Comparison of ENCODE assay signal across 1 cellular context in the genomic region with DNA sequence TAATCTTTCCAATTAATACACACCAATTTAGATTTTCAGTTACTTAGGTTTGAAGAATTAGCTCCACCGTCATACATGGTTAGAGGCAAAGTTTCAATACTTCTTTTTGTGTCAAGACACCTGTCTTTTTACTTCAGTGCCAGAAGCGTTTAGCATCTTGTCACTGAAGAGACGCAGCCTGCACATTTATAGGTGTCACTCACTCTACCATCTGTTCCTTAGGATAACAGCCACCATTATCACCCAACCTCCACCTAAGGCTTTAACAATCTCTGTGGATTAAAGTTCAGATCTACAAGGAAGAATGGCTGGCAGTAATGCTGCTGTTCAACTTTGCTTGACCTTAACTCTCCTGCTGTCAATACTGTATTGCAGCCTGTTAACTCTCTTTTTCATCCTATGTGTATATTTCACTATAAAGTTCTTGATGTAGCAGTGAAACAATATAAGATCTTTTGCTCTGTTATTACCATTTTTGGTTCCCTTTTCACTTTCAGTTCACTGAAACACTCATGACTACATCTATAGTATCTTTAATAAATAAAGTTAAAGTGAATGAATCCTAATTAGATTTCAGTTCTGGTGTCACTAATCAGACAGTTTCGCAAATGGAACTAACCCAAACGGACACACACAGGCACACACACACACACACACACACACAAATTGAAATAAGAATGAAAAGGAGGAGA.
A peak's percentile ranks its signal among the peaks of the same experiment; 100 is the strongest.
TF ChIP-seq lines count a peak whose summit lies in the region.

No MANE protein-coding gene starts in this region.

TF ChIP-seq in GM12878, 131 proteins besides CTCF, POLR2A, EP300 and RAD21 (continued from another document):
- TF ChIP-seq, protein P1, sequence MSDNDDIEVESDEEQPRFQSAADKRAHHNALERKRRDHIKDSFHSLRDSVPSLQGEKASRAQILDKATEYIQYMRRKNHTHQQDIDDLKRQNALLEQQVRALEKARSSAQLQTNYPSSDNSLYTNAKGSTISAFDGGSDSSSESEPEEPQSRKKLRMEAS (IDR thresholded peaks at IDR 0.05; ENCODE audit: low read depth, low read length): no peak
- no peak for TF ChIP-seq NR2C2 (IDR thresholded peaks at IDR 0.05; ENCODE audit: borderline replicate concordance, control insufficient read depth, insufficient read length, low read depth)
- no peak for TF ChIP-seq ATF7 (IDR thresholded peaks at IDR 0.05; ENCODE audit: low read depth)
- TF ChIP-seq SMARCA5 (IDR thresholded peaks at IDR 0.05): peak; percentile 44; the same call in 1 of the 2 replicates
- TF ChIP-seq HCFC1 (IDR thresholded peaks at IDR 0.05; ENCODE audit: low read length): no peak
- TF ChIP-seq TCF3 (IDR thresholded peaks at IDR 0.05; ENCODE audit: borderline replicate concordance, insufficient read depth, low read depth, low read length): no peak
- no peak for TF ChIP-seq HDGF (IDR thresholded peaks at IDR 0.05)
- no peak for TF ChIP-seq IKZF2 (IDR thresholded peaks at IDR 0.05)
- TF ChIP-seq ETV6 (conservative IDR thresholded peaks at IDR 0.05 in 1 of 2, IDR thresholded peaks at IDR 0.05 in 1 of 2; ENCODE audit: borderline replicate concordance in 1 of 2, low read depth in 1 of 2): no peak
- TF ChIP-seq, protein P2, sequence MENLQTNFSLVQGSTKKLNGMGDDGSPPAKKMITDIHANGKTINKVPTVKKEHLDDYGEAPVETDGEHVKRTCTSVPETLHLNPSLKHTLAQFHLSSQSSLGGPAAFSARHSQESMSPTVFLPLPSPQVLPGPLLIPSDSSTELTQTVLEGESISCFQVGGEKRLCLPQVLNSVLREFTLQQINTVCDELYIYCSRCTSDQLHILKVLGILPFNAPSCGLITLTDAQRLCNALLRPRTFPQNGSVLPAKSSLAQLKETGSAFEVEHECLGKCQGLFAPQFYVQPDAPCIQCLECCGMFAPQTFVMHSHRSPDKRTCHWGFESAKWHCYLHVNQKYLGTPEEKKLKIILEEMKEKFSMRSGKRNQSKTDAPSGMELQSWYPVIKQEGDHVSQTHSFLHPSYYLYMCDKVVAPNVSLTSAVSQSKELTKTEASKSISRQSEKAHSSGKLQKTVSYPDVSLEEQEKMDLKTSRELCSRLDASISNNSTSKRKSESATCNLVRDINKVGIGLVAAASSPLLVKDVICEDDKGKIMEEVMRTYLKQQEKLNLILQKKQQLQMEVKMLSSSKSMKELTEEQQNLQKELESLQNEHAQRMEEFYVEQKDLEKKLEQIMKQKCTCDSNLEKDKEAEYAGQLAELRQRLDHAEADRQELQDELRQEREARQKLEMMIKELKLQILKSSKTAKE (IDR thresholded peaks at IDR 0.05; ENCODE audit: low read depth, poor library complexity, severe bottlenecking): no peak
- TF ChIP-seq, protein P3, sequence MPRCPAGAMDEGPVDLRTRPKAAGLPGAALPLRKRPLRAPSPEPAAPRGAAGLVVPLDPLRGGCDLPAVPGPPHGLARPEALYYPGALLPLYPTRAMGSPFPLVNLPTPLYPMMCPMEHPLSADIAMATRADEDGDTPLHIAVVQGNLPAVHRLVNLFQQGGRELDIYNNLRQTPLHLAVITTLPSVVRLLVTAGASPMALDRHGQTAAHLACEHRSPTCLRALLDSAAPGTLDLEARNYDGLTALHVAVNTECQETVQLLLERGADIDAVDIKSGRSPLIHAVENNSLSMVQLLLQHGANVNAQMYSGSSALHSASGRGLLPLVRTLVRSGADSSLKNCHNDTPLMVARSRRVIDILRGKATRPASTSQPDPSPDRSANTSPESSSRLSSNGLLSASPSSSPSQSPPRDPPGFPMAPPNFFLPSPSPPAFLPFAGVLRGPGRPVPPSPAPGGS (IDR thresholded peaks at IDR 0.05; ENCODE audit: borderline replicate concordance, insufficient read depth, low read depth, low read length, poor library complexity, severe bottlenecking): no peak
- TF ChIP-seq MEF2A (IDR thresholded peaks at IDR 0.05; ENCODE audit: insufficient read depth, low read depth, low read length): no peak
- no peak for TF ChIP-seq CREB1 (IDR thresholded peaks at IDR 0.05; ENCODE audit: low read depth)
- TF ChIP-seq NRF1 (conservative IDR thresholded peaks at IDR 0.05; ENCODE audit: low read depth, low read length): no peak
- no peak for TF ChIP-seq PML (IDR thresholded peaks at IDR 0.05; ENCODE audit: low read length)
- TF ChIP-seq GABPA (IDR thresholded peaks at IDR 0.05; ENCODE audit: low read depth): no peak
- TF ChIP-seq SRF (IDR thresholded peaks at IDR 0.05; ENCODE audit: low read depth in 2 of 2, low read length in 2 of 2): no peak
- no peak for TF ChIP-seq JUND (IDR thresholded peaks at IDR 0.05; ENCODE audit: low read depth, low read length)
- TF ChIP-seq FOXK2 (IDR thresholded peaks at IDR 0.05): no peak
- no peak for TF ChIP-seq STAT1 (conservative IDR thresholded peaks at IDR 0.05)
- TF ChIP-seq, protein P4, sequence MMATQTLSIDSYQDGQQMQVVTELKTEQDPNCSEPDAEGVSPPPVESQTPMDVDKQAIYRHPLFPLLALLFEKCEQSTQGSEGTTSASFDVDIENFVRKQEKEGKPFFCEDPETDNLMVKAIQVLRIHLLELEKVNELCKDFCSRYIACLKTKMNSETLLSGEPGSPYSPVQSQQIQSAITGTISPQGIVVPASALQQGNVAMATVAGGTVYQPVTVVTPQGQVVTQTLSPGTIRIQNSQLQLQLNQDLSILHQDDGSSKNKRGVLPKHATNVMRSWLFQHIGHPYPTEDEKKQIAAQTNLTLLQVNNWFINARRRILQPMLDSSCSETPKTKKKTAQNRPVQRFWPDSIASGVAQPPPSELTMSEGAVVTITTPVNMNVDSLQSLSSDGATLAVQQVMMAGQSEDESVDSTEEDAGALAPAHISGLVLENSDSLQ (IDR thresholded peaks at IDR 0.05): peak; percentile 53
- TF ChIP-seq RUNX3 (IDR thresholded peaks at IDR 0.05; ENCODE audit: low read length): no peak
- TF ChIP-seq POLR2AphosphoS5 (IDR thresholded peaks at IDR 0.05; ENCODE audit: low read length): no peak
- TF ChIP-seq, protein P5, sequence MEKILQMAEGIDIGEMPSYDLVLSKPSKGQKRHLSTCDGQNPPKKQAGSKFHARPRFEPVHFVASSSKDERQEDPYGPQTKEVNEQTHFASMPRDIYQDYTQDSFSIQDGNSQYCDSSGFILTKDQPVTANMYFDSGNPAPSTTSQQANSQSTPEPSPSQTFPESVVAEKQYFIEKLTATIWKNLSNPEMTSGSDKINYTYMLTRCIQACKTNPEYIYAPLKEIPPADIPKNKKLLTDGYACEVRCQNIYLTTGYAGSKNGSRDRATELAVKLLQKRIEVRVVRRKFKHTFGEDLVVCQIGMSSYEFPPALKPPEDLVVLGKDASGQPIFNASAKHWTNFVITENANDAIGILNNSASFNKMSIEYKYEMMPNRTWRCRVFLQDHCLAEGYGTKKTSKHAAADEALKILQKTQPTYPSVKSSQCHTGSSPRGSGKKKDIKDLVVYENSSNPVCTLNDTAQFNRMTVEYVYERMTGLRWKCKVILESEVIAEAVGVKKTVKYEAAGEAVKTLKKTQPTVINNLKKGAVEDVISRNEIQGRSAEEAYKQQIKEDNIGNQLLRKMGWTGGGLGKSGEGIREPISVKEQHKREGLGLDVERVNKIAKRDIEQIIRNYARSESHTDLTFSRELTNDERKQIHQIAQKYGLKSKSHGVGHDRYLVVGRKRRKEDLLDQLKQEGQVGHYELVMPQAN (conservative IDR thresholded peaks at IDR 0.05): no peak
- TF ChIP-seq, protein P6, sequence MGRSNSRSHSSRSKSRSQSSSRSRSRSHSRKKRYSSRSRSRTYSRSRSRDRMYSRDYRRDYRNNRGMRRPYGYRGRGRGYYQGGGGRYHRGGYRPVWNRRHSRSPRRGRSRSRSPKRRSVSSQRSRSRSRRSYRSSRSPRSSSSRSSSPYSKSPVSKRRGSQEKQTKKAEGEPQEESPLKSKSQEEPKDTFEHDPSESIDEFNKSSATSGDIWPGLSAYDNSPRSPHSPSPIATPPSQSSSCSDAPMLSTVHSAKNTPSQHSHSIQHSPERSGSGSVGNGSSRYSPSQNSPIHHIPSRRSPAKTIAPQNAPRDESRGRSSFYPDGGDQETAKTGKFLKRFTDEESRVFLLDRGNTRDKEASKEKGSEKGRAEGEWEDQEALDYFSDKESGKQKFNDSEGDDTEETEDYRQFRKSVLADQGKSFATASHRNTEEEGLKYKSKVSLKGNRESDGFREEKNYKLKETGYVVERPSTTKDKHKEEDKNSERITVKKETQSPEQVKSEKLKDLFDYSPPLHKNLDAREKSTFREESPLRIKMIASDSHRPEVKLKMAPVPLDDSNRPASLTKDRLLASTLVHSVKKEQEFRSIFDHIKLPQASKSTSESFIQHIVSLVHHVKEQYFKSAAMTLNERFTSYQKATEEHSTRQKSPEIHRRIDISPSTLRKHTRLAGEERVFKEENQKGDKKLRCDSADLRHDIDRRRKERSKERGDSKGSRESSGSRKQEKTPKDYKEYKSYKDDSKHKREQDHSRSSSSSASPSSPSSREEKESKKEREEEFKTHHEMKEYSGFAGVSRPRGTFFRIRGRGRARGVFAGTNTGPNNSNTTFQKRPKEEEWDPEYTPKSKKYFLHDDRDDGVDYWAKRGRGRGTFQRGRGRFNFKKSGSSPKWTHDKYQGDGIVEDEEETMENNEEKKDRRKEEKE (IDR thresholded peaks at IDR 0.05): no peak
- peak; percentile 55; the same call in 1 of the 2 replicates for TF ChIP-seq MTA2 (IDR thresholded peaks at IDR 0.05; ENCODE audit: low read depth)
- no peak for TF ChIP-seq IRF4 (IDR thresholded peaks at IDR 0.05; ENCODE audit: low read depth, low read length)
- TF ChIP-seq, protein P7, sequence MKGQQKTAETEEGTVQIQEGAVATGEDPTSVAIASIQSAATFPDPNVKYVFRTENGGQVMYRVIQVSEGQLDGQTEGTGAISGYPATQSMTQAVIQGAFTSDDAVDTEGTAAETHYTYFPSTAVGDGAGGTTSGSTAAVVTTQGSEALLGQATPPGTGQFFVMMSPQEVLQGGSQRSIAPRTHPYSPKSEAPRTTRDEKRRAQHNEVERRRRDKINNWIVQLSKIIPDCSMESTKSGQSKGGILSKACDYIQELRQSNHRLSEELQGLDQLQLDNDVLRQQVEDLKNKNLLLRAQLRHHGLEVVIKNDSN (IDR thresholded peaks at IDR 0.05; ENCODE audit: borderline replicate concordance, extremely low read length, insufficient read depth, low read depth, low read length): no peak
- TF ChIP-seq ZNF24 (IDR thresholded peaks at IDR 0.05): no peak
- TF ChIP-seq, protein P8, sequence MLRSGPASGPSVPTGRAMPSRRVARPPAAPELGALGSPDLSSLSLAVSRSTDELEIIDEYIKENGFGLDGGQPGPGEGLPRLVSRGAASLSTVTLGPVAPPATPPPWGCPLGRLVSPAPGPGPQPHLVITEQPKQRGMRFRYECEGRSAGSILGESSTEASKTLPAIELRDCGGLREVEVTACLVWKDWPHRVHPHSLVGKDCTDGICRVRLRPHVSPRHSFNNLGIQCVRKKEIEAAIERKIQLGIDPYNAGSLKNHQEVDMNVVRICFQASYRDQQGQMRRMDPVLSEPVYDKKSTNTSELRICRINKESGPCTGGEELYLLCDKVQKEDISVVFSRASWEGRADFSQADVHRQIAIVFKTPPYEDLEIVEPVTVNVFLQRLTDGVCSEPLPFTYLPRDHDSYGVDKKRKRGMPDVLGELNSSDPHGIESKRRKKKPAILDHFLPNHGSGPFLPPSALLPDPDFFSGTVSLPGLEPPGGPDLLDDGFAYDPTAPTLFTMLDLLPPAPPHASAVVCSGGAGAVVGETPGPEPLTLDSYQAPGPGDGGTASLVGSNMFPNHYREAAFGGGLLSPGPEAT (IDR thresholded peaks at IDR 0.05; ENCODE audit: low read depth): 0 out of 2 replicates have a peak, but pooled peaks have one; percentile 35
- TF ChIP-seq DPF2 (IDR thresholded peaks at IDR 0.05): no peak
- TF ChIP-seq, protein P9, sequence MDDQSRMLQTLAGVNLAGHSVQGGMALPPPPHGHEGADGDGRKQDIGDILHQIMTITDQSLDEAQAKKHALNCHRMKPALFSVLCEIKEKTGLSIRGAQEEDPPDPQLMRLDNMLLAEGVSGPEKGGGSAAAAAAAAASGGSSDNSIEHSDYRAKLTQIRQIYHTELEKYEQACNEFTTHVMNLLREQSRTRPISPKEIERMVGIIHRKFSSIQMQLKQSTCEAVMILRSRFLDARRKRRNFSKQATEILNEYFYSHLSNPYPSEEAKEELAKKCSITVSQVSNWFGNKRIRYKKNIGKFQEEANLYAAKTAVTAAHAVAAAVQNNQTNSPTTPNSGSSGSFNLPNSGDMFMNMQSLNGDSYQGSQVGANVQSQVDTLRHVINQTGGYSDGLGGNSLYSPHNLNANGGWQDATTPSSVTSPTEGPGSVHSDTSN (IDR thresholded peaks at IDR 0.05; ENCODE audit: insufficient replicate concordance, low read depth, low read length): peak; percentile 20
- TF ChIP-seq IKZF1 (conservative IDR thresholded peaks at IDR 0.05): 0 out of 2 replicates have a peak, but pooled peaks have one; percentile 13
- no peak for TF ChIP-seq BMI1 (IDR thresholded peaks at IDR 0.05; ENCODE audit: borderline replicate concordance)
- TF ChIP-seq BACH1 (IDR thresholded peaks at IDR 0.05; ENCODE audit: borderline replicate concordance): no peak
- no peak for TF ChIP-seq NBN (IDR thresholded peaks at IDR 0.05)
- no peak for TF ChIP-seq BCL11A (IDR thresholded peaks at IDR 0.05; ENCODE audit: low read depth, low read length)
- TF ChIP-seq ASH2L (IDR thresholded peaks at IDR 0.05; ENCODE audit: borderline replicate concordance, low read depth): no peak
- TF ChIP-seq, protein P10, sequence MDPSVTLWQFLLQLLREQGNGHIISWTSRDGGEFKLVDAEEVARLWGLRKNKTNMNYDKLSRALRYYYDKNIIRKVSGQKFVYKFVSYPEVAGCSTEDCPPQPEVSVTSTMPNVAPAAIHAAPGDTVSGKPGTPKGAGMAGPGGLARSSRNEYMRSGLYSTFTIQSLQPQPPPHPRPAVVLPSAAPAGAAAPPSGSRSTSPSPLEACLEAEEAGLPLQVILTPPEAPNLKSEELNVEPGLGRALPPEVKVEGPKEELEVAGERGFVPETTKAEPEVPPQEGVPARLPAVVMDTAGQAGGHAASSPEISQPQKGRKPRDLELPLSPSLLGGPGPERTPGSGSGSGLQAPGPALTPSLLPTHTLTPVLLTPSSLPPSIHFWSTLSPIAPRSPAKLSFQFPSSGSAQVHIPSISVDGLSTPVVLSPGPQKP (IDR thresholded peaks at IDR 0.05; ENCODE audit: low read depth, low read length): no peak
- TF ChIP-seq HDAC6 (IDR thresholded peaks at IDR 0.05; ENCODE audit: unreplicated experiment): no peak
- no peak for TF ChIP-seq CHD1 (IDR thresholded peaks at IDR 0.05; ENCODE audit: low read depth, low read length)
- TF ChIP-seq PAX5 (IDR thresholded peaks at IDR 0.05; ENCODE audit: borderline replicate concordance, low read depth, low read length): no peak
- no peak for TF ChIP-seq NR2C1 (IDR thresholded peaks at IDR 0.05)
- TF ChIP-seq ZBED1 (IDR thresholded peaks at IDR 0.05; ENCODE audit: borderline replicate concordance): no peak
- no peak for TF ChIP-seq CBFB (IDR thresholded peaks at IDR 0.05; ENCODE audit: low read depth)
- TF ChIP-seq, protein P11, sequence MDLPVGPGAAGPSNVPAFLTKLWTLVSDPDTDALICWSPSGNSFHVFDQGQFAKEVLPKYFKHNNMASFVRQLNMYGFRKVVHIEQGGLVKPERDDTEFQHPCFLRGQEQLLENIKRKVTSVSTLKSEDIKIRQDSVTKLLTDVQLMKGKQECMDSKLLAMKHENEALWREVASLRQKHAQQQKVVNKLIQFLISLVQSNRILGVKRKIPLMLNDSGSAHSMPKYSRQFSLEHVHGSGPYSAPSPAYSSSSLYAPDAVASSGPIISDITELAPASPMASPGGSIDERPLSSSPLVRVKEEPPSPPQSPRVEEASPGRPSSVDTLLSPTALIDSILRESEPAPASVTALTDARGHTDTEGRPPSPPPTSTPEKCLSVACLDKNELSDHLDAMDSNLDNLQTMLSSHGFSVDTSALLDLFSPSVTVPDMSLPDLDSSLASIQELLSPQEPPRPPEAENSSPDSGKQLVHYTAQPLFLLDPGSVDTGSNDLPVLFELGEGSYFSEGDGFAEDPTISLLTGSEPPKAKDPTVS (IDR thresholded peaks at IDR 0.05; ENCODE audit: low read depth, low read length): no peak
- TF ChIP-seq HDAC2 (IDR thresholded peaks at IDR 0.05): no peak
